In the genomic region with DNA sequence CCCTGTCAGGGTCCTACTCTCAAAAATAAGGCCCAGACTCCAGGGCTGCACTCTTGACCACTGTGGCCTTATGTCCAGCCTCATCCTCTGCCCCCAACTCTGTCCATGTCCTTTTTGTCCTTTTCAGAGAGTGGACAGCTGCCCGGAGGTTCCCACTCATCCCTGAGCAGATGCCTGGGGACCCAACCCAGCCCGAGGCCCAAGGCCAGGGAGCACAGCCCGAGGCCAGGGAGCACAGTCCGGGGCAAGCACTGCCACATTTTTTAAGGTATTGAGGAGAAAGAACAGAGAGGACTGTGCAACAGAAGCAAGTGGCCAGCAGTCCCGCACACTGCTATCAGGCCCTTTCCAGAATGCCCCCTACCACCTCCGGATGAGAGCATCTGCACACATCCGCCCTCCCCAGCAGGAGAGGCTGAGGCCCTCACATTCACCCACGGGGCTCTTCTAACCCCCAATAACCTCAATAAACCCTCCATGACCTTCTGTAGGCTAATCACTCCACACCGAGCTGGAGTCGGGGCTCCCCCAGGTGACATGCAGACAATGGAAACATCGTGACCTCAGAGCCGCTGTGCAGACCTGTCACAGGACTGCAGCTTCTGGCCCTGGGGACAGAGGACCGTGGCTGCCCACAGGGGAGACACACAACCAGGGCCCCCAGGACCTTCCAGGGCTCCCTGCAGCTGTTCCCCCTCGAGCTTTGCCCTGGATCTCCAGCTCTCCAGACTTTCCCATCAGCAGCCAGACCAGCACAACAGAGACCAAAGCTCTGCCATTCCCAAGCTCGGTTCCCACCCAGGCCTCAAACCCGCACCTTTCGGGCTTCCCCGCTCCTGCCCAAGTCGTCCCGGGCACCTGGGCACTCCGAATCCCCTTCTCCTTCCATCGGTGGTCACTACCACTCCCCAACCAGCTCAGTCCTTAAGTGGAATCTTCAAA, we compare ENCODE assay signal across 1 cellular context.
TF ChIP-seq lines count a peak whose summit lies in the region.

No MANE protein-coding gene starts in this region.

TF ChIP-seq in IMR-90, 13 proteins besides CTCF, POLR2A, EP300 and RAD21:
- no peak for TF ChIP-seq RCOR1 (IDR thresholded peaks at IDR 0.05; ENCODE audit: insufficient replicate concordance, low read length)
- TF ChIP-seq MXI1 (IDR thresholded peaks at IDR 0.05; ENCODE audit: borderline replicate concordance, low read depth, low read length) = no peak
- no peak for TF ChIP-seq MAZ (IDR thresholded peaks at IDR 0.05; ENCODE audit: borderline replicate concordance, low read depth, low read length)
- no peak for TF ChIP-seq USF2 (IDR thresholded peaks at IDR 0.05; ENCODE audit: low read depth, low read length)
